13 cellular contexts compared by ENCODE assay signal in the genomic region with DNA sequence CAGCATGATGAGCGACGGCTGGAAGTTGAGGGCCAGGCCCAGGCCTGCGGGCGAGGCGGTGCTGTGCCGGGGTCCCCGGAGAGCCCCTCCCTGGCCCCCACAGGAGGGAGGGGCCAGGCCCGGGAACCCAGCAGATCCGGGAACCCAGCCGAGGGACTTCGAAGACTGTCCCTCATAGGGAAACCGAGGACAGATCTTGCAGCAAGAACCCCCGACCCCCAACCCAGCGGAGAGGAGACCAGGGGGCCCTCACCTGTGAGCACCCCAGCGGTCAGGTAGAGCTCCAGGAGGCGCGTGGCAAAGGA. TPM values are rescaled to one million over a fixed set of nuclear protein-coding genes. Genes with fewer than 3 reads are reported as not detected.
DNase-seq lines count a peak whose midpoint lies in the region; ATAC-seq and TF ChIP-seq lines count a peak whose summit lies in the region.
"Had no signal": no experiment of that assay in that cellular context is flagged by ENCODE, and none has a peak within 500 bp of the region (broad histone marks: within the 10 kb centered on the region; RNA-seq: fewer than 3 reads in every experiment).

No MANE protein-coding gene starts in this region.

- no peaks in the 10 kb centered on the region for H3K9me3 Mint-ChIP-seq in stimulated activated naive CD8-positive, alpha-beta T cell treated with anti-CD3 and anti-CD28 coated beads, Interleukin-15, amount 100 ng/mL, for 72 hours
- H3K9me3 Mint-ChIP-seq: activated T-helper 2 cell treated with anti-CD3 and anti-CD28 coated beads, Interferon-gamma antibody, Interleukin-2, Interleukin-4, amounts not matched to agents 10 μg/mL and 5 μg/mL and 100 μg/mL, durations not matched to agents 14 hours and 24 hours and 36 hours had no signal

- H3K4me3 ChIP-seq in fibroblast of villous mesenchyme (ENCODE audit: low read depth, low read length) (peak overlapping the region; percentile 21), aorta (ENCODE audit: low read length in 2 of 2) (peak overlapping the region; percentile 1 to 15)
- H3K4me3 ChIP-seq: mucosa of descending colon had no signal

- H3K27me3 ChIP-seq in aorta (ENCODE audit: control insufficient read depth in 1 of 2, insufficient read depth in 2 of 2, low read length in 1 of 2): no peaks in the 10 kb centered on the region

- intact Hi-C loops in aorta (cut with DNase I): no loop called here

- no peak for DNase-seq in stimulated activated naive CD8-positive, alpha-beta T cell treated with anti-CD3 and anti-CD28 coated beads, Interleukin-15, amount 100 ng/mL, for 72 hours
- DNase-seq in stimulated activated naive CD8-positive, alpha-beta T cell treated with anti-CD3 and anti-CD28 coated beads, Interleukin-15, Interleukin-2, amounts not matched to agents 100 U/mL and 50 U/mL, for 24 hours: no peak
- DNase-seq in fibroblast of villous mesenchyme (ENCODE audit: low read depth) (no peak), retina (peak; percentile 69), aorta (peak in 1 of 2 donors; percentile 58), NCI-H1048 (lab: John Stamatoyannopoulos, UW) (no peak), globus pallidus (ENCODE audit: low spot score) (no peak)
- no peak for DNase-seq in stimulated activated naive CD4-positive, alpha-beta T cell (lab: John Stamatoyannopoulos, UW)
- DNase-seq: NCI-H446 treated with DMSO at 0.1 percent for 48 hours, SIG-M5 had no signal

- no peak overlapping the region for H3K27ac ChIP-seq in aorta (ENCODE audit: low read depth in 1 of 2, low read length in 2 of 2)

- no peaks in the 10 kb centered on the region for H3K9me3 ChIP-seq in aorta (ENCODE audit: control insufficient read depth, low read length)
- H3K9me3 ChIP-seq: mucosa of descending colon had no signal

- TF ChIP-seq CTCF in fibroblast of villous mesenchyme (IDR thresholded peaks at IDR 0.05; ENCODE audit: insufficient read depth, low read depth, low read length): no peak

- no peaks in the 10 kb centered on the region for H3K4me1 ChIP-seq in aorta (ENCODE audit: control insufficient read depth in 1 of 2, insufficient read depth in 2 of 2, low read length in 2 of 2)

- peaks cover 11% of the 10 kb centered on the region for H3K4me1 Mint-ChIP-seq in stimulated activated naive CD8-positive, alpha-beta T cell treated with anti-CD3 and anti-CD28 coated beads, Interleukin-15, amount 100 ng/mL, for 72 hours

- H3K27me3 Mint-ChIP-seq in stimulated activated naive CD8-positive, alpha-beta T cell treated with anti-CD3 and anti-CD28 coated beads, Interleukin-15, amount 100 ng/mL, for 72 hours: peaks cover 43% of the 10 kb centered on the region

- no peak for ATAC-seq in stimulated activated naive CD8-positive, alpha-beta T cell treated with anti-CD3 and anti-CD28 coated beads, Interleukin-15, amount 100 ng/mL, for 72 hours
- ATAC-seq in stimulated activated naive CD8-positive, alpha-beta T cell treated with anti-CD3 and anti-CD28 coated beads, Interleukin-15, Interleukin-2, amounts not matched to agents 100 U/mL and 50 U/mL, for 24 hours: no peak
- ATAC-seq in aorta (ENCODE audit: low FRiP score): peak; percentile 31

- no peak overlapping the region for H3K27ac Mint-ChIP-seq in stimulated activated naive CD8-positive, alpha-beta T cell treated with anti-CD3 and anti-CD28 coated beads, Interleukin-15, amount 100 ng/mL, for 72 hours
- H3K27ac Mint-ChIP-seq: activated T-helper 2 cell treated with anti-CD3 and anti-CD28 coated beads, Interferon-gamma antibody, Interleukin-2, Interleukin-4, amounts not matched to agents 10 μg/mL and 5 μg/mL and 100 μg/mL, durations not matched to agents 14 hours and 24 hours and 36 hours had no signal

- peak overlapping the region; percentile 29 to 68 for H3K4me3 Mint-ChIP-seq in stimulated activated naive CD8-positive, alpha-beta T cell treated with anti-CD3 and anti-CD28 coated beads, Interleukin-15, amount 100 ng/mL, for 72 hours

- no peaks in the 10 kb centered on the region for H3K36me3 ChIP-seq in aorta (ENCODE audit: control insufficient read depth in 1 of 2, insufficient read depth in 2 of 2, low read length in 1 of 2)

- 11 to 12% methylated on average over 17 of the region's 17 CpGs for WGBS in aorta, 2 donors

RNA-seq across cellular contexts. Expression of a gene that starts 2.4 kb away (rescaled TPM):
- total RNA-seq in fibroblast of villous mesenchyme (under 0.01 TPM in 1 of 2 replicates, not detected in the other), aorta (under 1 TPM in 1 of 2 donors, not detected in 1; 0.81 TPM)
- under 1 TPM; 0.25 to 0.72 TPM for polyA plus RNA-seq in aorta
- total RNA-seq: activated T-helper 2 cell treated with anti-CD3 and anti-CD28 coated beads, Interferon-gamma antibody, Interleukin-2, Interleukin-4, amounts not matched to agents 10 μg/mL and 5 μg/mL and 100 μg/mL, durations not matched to agents 14 hours and 24 hours and 36 hours; M059J; mucosa of descending colon had no signal

RNA-seq across cellular contexts. Expression of a gene that starts 24.4 kb away (rescaled TPM):
- 14.2 TPM in 2 replicates for total RNA-seq in fibroblast of villous mesenchyme
- total RNA-seq in aorta: 10 to 100 TPM; 25.0 to 26.4 TPM
- 10 to 100 TPM in 1 of 2 donors, 1 to 10 TPM in 1; 9.5 to 46.2 TPM for polyA plus RNA-seq in aorta

RNA-seq across cellular contexts. Expression of a gene that starts 28.9 kb away (rescaled TPM):
- total RNA-seq in fibroblast of villous mesenchyme (2.3 and 3.0 TPM in 2 replicates), aorta (under 1 TPM; 0.26 to 0.48 TPM)
- 10 to 100 TPM in 1 of 2 donors, 1 to 10 TPM in 1; 2.3 to 11.9 TPM for polyA plus RNA-seq in aorta
- total RNA-seq: M059J had no signal
